In genomic region chr2:195594248-195594647, GRCh38 we compare ENCODE assay signal across 18 cellular contexts.
DNase-seq lines count a peak whose midpoint lies in the region; ATAC-seq lines count a peak whose summit lies in the region.
"Had no signal": no experiment of that assay in that cellular context is flagged by ENCODE, and none has a peak within 500 bp of the region (broad histone marks: within the 10 kb centered on the region; RNA-seq: fewer than 3 reads in every experiment).

No MANE protein-coding gene starts in this region.

- H3K36me3 Mint-ChIP-seq in activated naive CD8-positive, alpha-beta T cell treated with anti-CD3 and anti-CD28 coated beads, Interleukin-2, amount 10 ng/mL, durations not matched to agents 7 days and 5 days, result peaks cover 4% of the 10 kb centered on the region
- peaks cover 4% of the 10 kb centered on the region for H3K36me3 Mint-ChIP-seq in activated naive CD8-positive, alpha-beta T cell treated with anti-CD3 and anti-CD28 coated beads for 36 hours
- H3K36me3 Mint-ChIP-seq: stimulated activated memory B cell treated with anti-CD40 and anti-IgM and Interleukin-4, amounts not matched to agents 10 μg/mL and 1 μg/mL and 100 μg/mL, for 72 hours had no signal

- ATAC-seq in activated naive CD8-positive, alpha-beta T cell treated with anti-CD3 and anti-CD28 coated beads, Interleukin-2, amount 10 ng/mL, durations not matched to agents 7 days and 5 days (ENCODE audit: low read depth), result no peak
- ATAC-seq in HG02938 (IDR thresholded peaks at IDR 0.05; ENCODE audit: unreplicated experiment), result peak; percentile 77
- ATAC-seq: effector memory CD8-positive, alpha-beta T cell; stimulated activated memory B cell treated with anti-CD40 and anti-IgM and Interleukin-4, amounts not matched to agents 10 μg/mL and 1 μg/mL and 100 μg/mL, for 72 hours had no signal

- POLR2A ChIA-PET in activated naive CD8-positive, alpha-beta T cell treated with anti-CD3 and anti-CD28 coated beads, Interleukin-2, amount 10 ng/mL, durations not matched to agents 7 days and 5 days (lab: Charles Lee), result no interaction called here

- peak overlapping the region; percentile 44 for H3K4me3 Mint-ChIP-seq in activated naive CD8-positive, alpha-beta T cell treated with anti-CD3 and anti-CD28 coated beads, Interleukin-2, amount 10 ng/mL, durations not matched to agents 7 days and 5 days
- no peak overlapping the region for H3K4me3 Mint-ChIP-seq in activated naive CD8-positive, alpha-beta T cell treated with anti-CD3 and anti-CD28 coated beads for 36 hours
- H3K4me3 Mint-ChIP-seq: central memory CD8-positive, alpha-beta T cell; effector memory CD8-positive, alpha-beta T cell; stimulated activated memory B cell treated with anti-CD40 and anti-IgM and Interleukin-4, amounts not matched to agents 10 μg/mL and 1 μg/mL and 100 μg/mL, for 72 hours had no signal

- peaks cover 1% of the 10 kb centered on the region for H3K9me3 Mint-ChIP-seq in activated naive CD8-positive, alpha-beta T cell treated with anti-CD3 and anti-CD28 coated beads, Interleukin-2, amount 10 ng/mL, durations not matched to agents 7 days and 5 days
- H3K9me3 Mint-ChIP-seq in activated naive CD8-positive, alpha-beta T cell treated with anti-CD3 and anti-CD28 coated beads for 36 hours, result peaks cover 2% of the 10 kb centered on the region

- peaks cover 16% of the 10 kb centered on the region for H3K4me1 Mint-ChIP-seq in activated naive CD8-positive, alpha-beta T cell treated with anti-CD3 and anti-CD28 coated beads, Interleukin-2, amount 10 ng/mL, durations not matched to agents 7 days and 5 days
- peaks cover 13% of the 10 kb centered on the region for H3K4me1 Mint-ChIP-seq in activated naive CD8-positive, alpha-beta T cell treated with anti-CD3 and anti-CD28 coated beads for 36 hours
- H3K4me1 Mint-ChIP-seq: central memory CD8-positive, alpha-beta T cell had no signal

- no peak for DNase-seq in activated naive CD8-positive, alpha-beta T cell treated with anti-CD3 and anti-CD28 coated beads, Interleukin-2, amount 10 ng/mL, durations not matched to agents 7 days and 5 days
- DNase-seq in activated naive CD8-positive, alpha-beta T cell treated with anti-CD3 and anti-CD28 coated beads for 36 hours, result no peak
- peak; percentile 80 for DNase-seq in OCI-M1 (lab: John Stamatoyannopoulos, UW)
- DNase-seq in glomerular visceral epithelial cell (ENCODE audit: extremely low spot score), result no peak
- DNase-seq in SIG-M5 treated with dmso at 0.1 percent for 504 hours (lab: John Stamatoyannopoulos, UW; ENCODE audit: unreplicated experiment), result no peak
- no peak for DNase-seq in NCI-H748 treated with DMSO at 0.1 percent for 48 hours (lab: John Stamatoyannopoulos, UW)
- no peak for DNase-seq in activated effector memory CD4-positive, alpha-beta T cell treated with Interleukin-2 at 50 U/mL for 16 hours
- DNase-seq: activated CD4-positive, alpha-beta T cell treated with anti-CD3 and anti-CD28 coated beads for 4 hours; activated T-cell treated with anti-CD3 and anti-CD28 coated beads, Interleukin-2, amount 50 U/mL, for 48 hours; effector memory CD8-positive, alpha-beta T cell; hypothalamus; NCI-H1694 treated with DMSO at 0.1 percent for 48 hours; NCI-H446; SIG-M5; transverse colon had no signal

- no peaks in the 10 kb centered on the region for H3K27me3 Mint-ChIP-seq in activated naive CD8-positive, alpha-beta T cell treated with anti-CD3 and anti-CD28 coated beads, Interleukin-2, amount 10 ng/mL, durations not matched to agents 7 days and 5 days
- H3K27me3 Mint-ChIP-seq in activated naive CD8-positive, alpha-beta T cell treated with anti-CD3 and anti-CD28 coated beads for 36 hours, result no peaks in the 10 kb centered on the region
- H3K27me3 Mint-ChIP-seq: central memory CD8-positive, alpha-beta T cell; effector memory CD8-positive, alpha-beta T cell; stimulated activated memory B cell treated with anti-CD40 and anti-IgM and Interleukin-4, amounts not matched to agents 10 μg/mL and 1 μg/mL and 100 μg/mL, for 72 hours had no signal

- peak overlapping the region; percentile 9 for H3K27ac Mint-ChIP-seq in activated naive CD8-positive, alpha-beta T cell treated with anti-CD3 and anti-CD28 coated beads, Interleukin-2, amount 10 ng/mL, durations not matched to agents 7 days and 5 days
- H3K27ac Mint-ChIP-seq in activated naive CD8-positive, alpha-beta T cell treated with anti-CD3 and anti-CD28 coated beads for 36 hours, result no peak overlapping the region
- H3K27ac Mint-ChIP-seq: effector memory CD8-positive, alpha-beta T cell; stimulated activated memory B cell treated with anti-CD40 and anti-IgM and Interleukin-4, amounts not matched to agents 10 μg/mL and 1 μg/mL and 100 μg/mL, for 72 hours had no signal
